ENCODE assay signal across 8 cellular contexts in genomic region chr3:158791259-158791920, GRCh38. TPM values are rescaled to one million over a fixed set of nuclear protein-coding genes. Genes with fewer than 3 reads are reported as not detected.
DNase-seq lines count a peak whose midpoint lies in the region; ATAC-seq and FAIRE-seq lines count a peak whose summit lies in the region.

No MANE protein-coding gene starts in this region.

- H3K27ac Mint-ChIP-seq in activated T-cell treated with anti-CD3 and anti-CD28 coated beads, Interleukin-2, amount 50 U/mL, for 72 hours = peak overlapping the region; percentile 77

- H3K4me3 Mint-ChIP-seq in activated T-cell treated with anti-CD3 and anti-CD28 coated beads, Interleukin-2, amount 50 U/mL, for 72 hours = peak overlapping the region; percentile 71 to 95

- peaks cover 5% of the 10 kb centered on the region for H3K4me1 Mint-ChIP-seq in activated T-cell treated with anti-CD3 and anti-CD28 coated beads, Interleukin-2, amount 50 U/mL, for 72 hours (ENCODE audit: low read depth)

- H3K27me3 Mint-ChIP-seq in activated T-cell treated with anti-CD3 and anti-CD28 coated beads, Interleukin-2, amount 50 U/mL, for 72 hours (ENCODE audit: low read depth) = no peaks in the 10 kb centered on the region

- peak; percentile 81 for ATAC-seq in GM21390 (IDR thresholded peaks at IDR 0.05; ENCODE audit: unreplicated experiment)
- ATAC-seq in activated T-cell treated with anti-CD3 and anti-CD28 coated beads, Interleukin-2, amount 50 U/mL, for 72 hours (replicated peaks in 1 of 2) = peak; percentile 51 to 53

- peak; percentile 73 for DNase-seq in EL
- DNase-seq in HT-29 (ENCODE audit: low spot score) = peak; percentile 58
- DNase-seq in NCI-H82 (lab: John Stamatoyannopoulos, UW) = peak; percentile 80
- DNase-seq in activated T-cell treated with anti-CD3 and anti-CD28 coated beads, Interleukin-2, amount 50 U/mL, for 72 hours = peak; percentile 25 to 42
- DNase-seq in frontal cortex (ENCODE audit: low spot score in 2 of 2) = peak; percentile 30 to 40
- DNase-seq in pons (ENCODE audit: low spot score) = peak; percentile 68
- no peak for DNase-seq in activated CD8-positive, alpha-beta memory T cell treated with anti-CD3 and anti-CD28 coated beads for 24 hours

- no peaks in the 10 kb centered on the region for H3K36me3 Mint-ChIP-seq in activated T-cell treated with anti-CD3 and anti-CD28 coated beads, Interleukin-2, amount 50 U/mL, for 72 hours (ENCODE audit: insufficient read depth in 2 of 2)

- H3K9me3 Mint-ChIP-seq in activated T-cell treated with anti-CD3 and anti-CD28 coated beads, Interleukin-2, amount 50 U/mL, for 72 hours = no peaks in the 10 kb centered on the region

- peak; percentile 91 for FAIRE-seq in frontal cortex (lab: Jason Lieb, UNC)

RNA-seq across cellular contexts. Expression of gene MFSD1, which starts 10.5 kb away (rescaled TPM):
- 25.1 and 34.1 TPM in 2 replicates for total RNA-seq in HT-29 (2014; rRNA removed; shearing (Covaris generic))
- total RNA-seq in activated T-cell treated with anti-CD3 and anti-CD28 coated beads, Interleukin-2, amount 50 U/mL, for 72 hours = 10 to 100 TPM; 11.2 to 17.5 TPM
- total RNA-seq in frontal cortex = 34.6 TPM

RNA-seq across cellular contexts. Expression of gene RARRES1, which starts 59.1 kb away (rescaled TPM):
- total RNA-seq in HT-29 (2014; rRNA removed; shearing (Covaris generic)) = 79.2 and 102 TPM in 2 replicates
- total RNA-seq in activated T-cell treated with anti-CD3 and anti-CD28 coated beads, Interleukin-2, amount 50 U/mL, for 72 hours = under 1 TPM in 1 of 2 donors, not detected in 1; 0.41 TPM
- total RNA-seq in frontal cortex = 4.5 TPM

Comparison
In these comparisons a context has a peak if more than half of its experiments do, and no peak if none do; other contexts are left out.
1. RNA of gene RARRES1, which starts 59.1 kb away (total RNA-seq): 79.2 to 102 TPM in HT-29; 4.5 TPM in frontal cortex (single experiment) and 0.41 TPM in activated T-cell treated with anti-CD3 and anti-CD28 coated beads, Interleukin-2, amount 50 U/mL, for 72 hours; every median in the first group is over 10 times any median in the second.